2 cellular contexts compared by ENCODE assay signal in the genomic region with DNA sequence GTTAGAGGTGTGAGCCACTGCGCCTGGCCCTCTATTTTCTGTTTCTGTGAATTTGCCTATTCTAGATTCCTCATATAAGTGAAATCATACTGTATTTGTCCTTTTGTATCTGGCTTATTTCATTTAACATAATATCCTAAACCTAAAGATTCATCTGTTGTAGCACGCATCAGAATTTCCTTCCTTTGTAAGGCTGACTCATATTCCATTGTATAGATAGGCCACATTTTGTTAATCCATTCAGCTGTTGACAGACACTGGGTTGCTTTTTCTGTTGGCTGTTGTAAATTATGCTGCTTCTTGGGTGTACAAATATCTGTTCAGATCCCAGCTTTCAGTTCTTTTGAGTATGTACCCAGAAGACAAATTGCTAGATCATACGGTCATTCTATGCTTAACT.
A peak's percentile ranks its signal among the peaks of the same experiment; 100 is the strongest.
TF ChIP-seq lines count a peak whose summit lies in the region.

No MANE protein-coding gene starts in this region.

TF ChIP-seq in SK-N-SH, 30 proteins besides CTCF, POLR2A, EP300 and RAD21:
- TF ChIP-seq TCF12 (IDR thresholded peaks at IDR 0.05): peak; percentile 7; the same call in 1 of the 2 replicates
- peak; percentile 22; the same call in 1 of the 2 replicates for TF ChIP-seq FOSL2 (IDR thresholded peaks at IDR 0.05; ENCODE audit: borderline replicate concordance, low read depth)
- TF ChIP-seq, protein P1, sequence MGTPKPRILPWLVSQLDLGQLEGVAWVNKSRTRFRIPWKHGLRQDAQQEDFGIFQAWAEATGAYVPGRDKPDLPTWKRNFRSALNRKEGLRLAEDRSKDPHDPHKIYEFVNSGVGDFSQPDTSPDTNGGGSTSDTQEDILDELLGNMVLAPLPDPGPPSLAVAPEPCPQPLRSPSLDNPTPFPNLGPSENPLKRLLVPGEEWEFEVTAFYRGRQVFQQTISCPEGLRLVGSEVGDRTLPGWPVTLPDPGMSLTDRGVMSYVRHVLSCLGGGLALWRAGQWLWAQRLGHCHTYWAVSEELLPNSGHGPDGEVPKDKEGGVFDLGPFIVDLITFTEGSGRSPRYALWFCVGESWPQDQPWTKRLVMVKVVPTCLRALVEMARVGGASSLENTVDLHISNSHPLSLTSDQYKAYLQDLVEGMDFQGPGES (IDR thresholded peaks at IDR 0.05; ENCODE audit: low read depth, low read length): no peak
- TF ChIP-seq MXI1 (IDR thresholded peaks at IDR 0.05; ENCODE audit: low read depth, low read length): no peak
TF ChIP-seq in SK-N-SH: peak in this region for 2.

TF ChIP-seq in endothelial cell of umbilical vein, 7 proteins besides CTCF, POLR2A, EP300 and RAD21:
- TF ChIP-seq POLR2AphosphoS5 (IDR thresholded peaks at IDR 0.05; ENCODE audit: insufficient read depth, low read depth, low read length) (no peak), GATA2 (IDR thresholded peaks at IDR 0.05; ENCODE audit: insufficient read depth, insufficient read length, low read depth, low read length) (no peak), EZH2 (IDR thresholded peaks at IDR 0.05; ENCODE audit: borderline replicate concordance, low read depth, low read length, severe bottlenecking) (no peak), JUN (IDR thresholded peaks at IDR 0.05; ENCODE audit: borderline replicate concordance, insufficient read depth, insufficient read length, low read depth) (peak; percentile 70), FOS (IDR thresholded peaks at IDR 0.05; ENCODE audit: borderline replicate concordance, insufficient read depth, low read length) (peak; percentile 57)
- TF ChIP-seq, protein P2, sequence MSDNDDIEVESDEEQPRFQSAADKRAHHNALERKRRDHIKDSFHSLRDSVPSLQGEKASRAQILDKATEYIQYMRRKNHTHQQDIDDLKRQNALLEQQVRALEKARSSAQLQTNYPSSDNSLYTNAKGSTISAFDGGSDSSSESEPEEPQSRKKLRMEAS (IDR thresholded peaks at IDR 0.05; ENCODE audit: insufficient read depth, insufficient read length): no peak
